Comparison of ENCODE assay signal across 12 cellular contexts in the genomic region with DNA sequence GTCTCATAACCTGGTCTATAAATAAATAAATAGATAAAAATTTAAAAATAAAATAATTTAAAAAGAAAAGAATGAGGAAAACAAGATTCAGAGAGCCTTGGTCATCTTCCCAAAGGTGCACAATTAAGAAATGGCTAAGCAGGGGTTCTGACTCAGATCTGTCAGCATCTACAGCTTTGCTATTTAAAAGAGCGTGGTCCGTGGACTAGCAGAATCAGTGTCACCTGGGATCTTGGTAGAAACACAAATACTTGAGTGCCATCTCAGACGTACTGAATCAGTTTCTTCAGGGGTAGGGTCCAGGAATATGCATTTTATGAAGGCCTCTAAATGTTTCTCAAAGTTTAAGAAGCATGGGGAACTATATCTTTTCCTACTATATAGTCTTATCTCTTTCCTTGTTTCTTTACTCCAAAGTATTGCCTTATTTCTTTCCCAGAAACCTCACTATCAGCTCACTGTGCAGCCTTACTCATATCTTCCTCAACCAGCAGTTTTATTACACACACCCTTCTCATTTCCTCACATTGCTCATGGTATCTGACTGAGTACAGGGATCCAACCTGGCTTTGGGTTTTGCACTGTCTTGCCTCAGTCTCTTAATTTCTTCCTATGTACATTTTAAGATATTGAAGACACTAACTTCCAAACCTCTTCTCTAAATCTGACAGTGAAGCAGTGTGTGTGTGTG.
DNase-seq lines count a peak whose midpoint lies in the region; ATAC-seq and TF ChIP-seq lines count a peak whose summit lies in the region.
"Had no signal": no experiment of that assay in that cellular context is flagged by ENCODE, and none has a peak within 500 bp of the region (broad histone marks: within the 10 kb centered on the region; RNA-seq: fewer than 3 reads in every experiment).

No MANE protein-coding gene starts in this region.

- ATAC-seq in GM19467 (IDR thresholded peaks at IDR 0.05; ENCODE audit: unreplicated experiment) (no peak), GM18861 (IDR thresholded peaks at IDR 0.05; ENCODE audit: unreplicated experiment) (no peak)

- TF ChIP-seq CTCF in 22Rv1 (IDR thresholded peaks at IDR 0.05) (no peak), astrocyte of the spinal cord (IDR thresholded peaks at IDR 0.05; ENCODE audit: low read depth, low read length) (no peak)

- DNase-seq in HCEC 1CT (peak; percentile 73), astrocyte of the spinal cord (ENCODE audit: low read depth, low spot score) (peak; percentile 34), iris pigment epithelial cell (ENCODE audit: low read depth) (peak; percentile 71), NCI-H146 treated with DMSO at 0.1 percent for 48 hours (lab: John Stamatoyannopoulos, UW; ENCODE audit: unreplicated experiment) (no peak), putamen (ENCODE audit: low spot score) (no peak)
- DNase-seq: activated gamma-delta T cell treated with Interleukin-2 at 50 U/mL for 16 hours; effector CD8-positive, alpha-beta T cell had no signal

- in situ Hi-C loops in astrocyte of the spinal cord (cut with HindIII; ENCODE audit: low sequenced_read_pairs), result loop anchor here (25.0 kb wide), 1 partner anchor 218 kb away; a partner anchor contains a TSS

- H3K27ac ChIP-seq in 22Rv1, result peak overlapping the region; percentile 99
- H3K27ac ChIP-seq: right lobe of liver had no signal

- no peak overlapping the region for H3K4me3 ChIP-seq in astrocyte of the spinal cord (ENCODE audit: low read depth, low read length)
- H3K4me3 ChIP-seq: MG63, right lobe of liver had no signal

Comparison
In these comparisons a context has a peak if more than half of its experiments do, and no peak if none do; other contexts are left out.
1. DNase-seq: peak in HCEC 1CT (single experiment), astrocyte of the spinal cord (single experiment) and iris pigment epithelial cell (single experiment); none in NCI-H146 treated with DMSO at 0.1 percent for 48 hours (single experiment) and putamen (single experiment).